In genomic region chr5:158553195-158553945, GRCh38 we compare ENCODE assay signal across 19 cellular contexts.
DNase-seq lines count a peak whose midpoint lies in the region; ATAC-seq and TF ChIP-seq lines count a peak whose summit lies in the region.
"Had no signal": no experiment of that assay in that cellular context is flagged by ENCODE, and none has a peak within 500 bp of the region (broad histone marks: within the 10 kb centered on the region; RNA-seq: fewer than 3 reads in every experiment).

No MANE protein-coding gene starts in this region.

- DNase-seq in AG09309 (ENCODE audit: low read depth) (peak; percentile 40), MV-4-11 (lab: John Stamatoyannopoulos, UW) (peak; percentile 18), fibroblast of peridontal ligament (ENCODE audit: extremely low read depth) (peak; percentile 93), osteoblast (ENCODE audit: insufficient read length, low spot score, missing footprints) (peak; percentile 45), NCI-H2227 (lab: John Stamatoyannopoulos, UW; ENCODE audit: unreplicated experiment) (no peak), GM19240 (ENCODE audit: insufficient read length, low spot score) (no peak)
- DNase-seq: activated gamma-delta T cell; anterior cingulate cortex; cortex of kidney; H7; Kasumi-1; left colon; NCI-H1417 treated with DMSO at 0.1 percent for 48 hours; OCI-M1; posterior cingulate gyrus; stimulated activated naive CD8-positive, alpha-beta T cell treated with anti-CD3 and anti-CD28 coated beads, Interleukin-15, amount 100 ng/mL, for 72 hours; T1000 had no signal

- ATAC-seq in GM21723 (IDR thresholded peaks at IDR 0.05; ENCODE audit: unreplicated experiment) (no peak), GM18517 (IDR thresholded peaks at IDR 0.05; ENCODE audit: unreplicated experiment) (no peak)
- ATAC-seq: left colon; stimulated activated naive CD8-positive, alpha-beta T cell treated with anti-CD3 and anti-CD28 coated beads, Interleukin-15, amount 100 ng/mL, for 72 hours had no signal

- no peaks in the 10 kb centered on the region for H4K20me1 ChIP-seq in osteoblast (ENCODE audit: insufficient read depth, low read length)

- no peaks in the 10 kb centered on the region for H3K36me3 ChIP-seq in osteoblast (ENCODE audit: insufficient read depth, low read length)

- peak overlapping the region; percentile 82 for H2AFZ ChIP-seq in osteoblast (ENCODE audit: low read length)

- TF ChIP-seq CTCF in AG09309 (IDR thresholded peaks at IDR 0.05; ENCODE audit: control insufficient read depth, insufficient read depth, low read depth, low read length, missing control alignments): no peak
- TF ChIP-seq CTCF in osteoblast (IDR thresholded peaks at IDR 0.05; ENCODE audit: extremely low read depth, low read depth, low read length): no peak

- H3K4me1 ChIP-seq in osteoblast (ENCODE audit: insufficient read depth, low read length): peaks cover 10% of the 10 kb centered on the region

- no peaks in the 10 kb centered on the region for H3K9me3 ChIP-seq in osteoblast (ENCODE audit: low read depth, low read length)

- H3K79me2 ChIP-seq in osteoblast (ENCODE audit: insufficient read depth, low read length): no peaks in the 10 kb centered on the region

- H3K27ac ChIP-seq in osteoblast (ENCODE audit: low read depth, low read length): peak overlapping the region; percentile 17

- no peaks in the 10 kb centered on the region for H3K27me3 ChIP-seq in osteoblast (ENCODE audit: insufficient read depth, low read length)

- H3K4me3 ChIP-seq in AG09309 (ENCODE audit: control insufficient read depth, low read depth, low read length): no peak overlapping the region
- H3K4me3 ChIP-seq in osteoblast (ENCODE audit: insufficient read depth, low read length): no peak overlapping the region

- H3K4me2 ChIP-seq in osteoblast (ENCODE audit: insufficient read depth, low read length): peak overlapping the region; percentile 52

Comparison
In these comparisons a context has a peak if more than half of its experiments do, and no peak if none do; other contexts are left out.
1. DNase-seq: peak in AG09309 (single experiment), MV-4-11 (single experiment), fibroblast of peridontal ligament (single experiment) and osteoblast (single experiment); none in NCI-H2227 (single experiment) and GM19240 (single experiment).